In the genomic region with DNA sequence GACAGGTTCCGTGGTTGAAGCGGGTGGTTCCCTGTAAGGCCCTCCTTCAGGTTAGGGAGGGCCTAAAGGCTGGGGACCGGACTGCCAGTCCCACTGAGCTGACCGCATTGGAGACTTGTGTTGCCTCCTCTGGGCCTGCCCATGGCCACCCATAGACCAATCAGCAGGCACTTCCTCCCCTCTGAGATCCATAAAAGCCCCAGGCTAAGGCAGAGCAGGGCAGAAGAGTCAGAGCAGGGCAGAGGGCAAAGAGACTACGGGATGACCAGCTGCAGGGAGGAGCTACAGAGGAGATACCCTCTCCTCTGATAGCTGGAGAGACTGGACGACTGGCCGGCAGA, we compare ENCODE assay signal across 17 cellular contexts.
DNase-seq lines count a peak whose midpoint lies in the region; ATAC-seq and TF ChIP-seq lines count a peak whose summit lies in the region.
"Had no signal": no experiment of that assay in that cellular context is flagged by ENCODE, and none has a peak within 500 bp of the region (broad histone marks: within the 10 kb centered on the region; RNA-seq: fewer than 3 reads in every experiment).

No MANE protein-coding gene starts in this region.

- no peaks in the 10 kb centered on the region for H3K4me1 Mint-ChIP-seq in stimulated activated memory B cell treated with anti-CD40 and anti-IgM and Interleukin-4, amounts not matched to agents 10 μg/mL and 1 μg/mL and 100 μg/mL, for 72 hours
- H3K4me1 Mint-ChIP-seq: CD4-positive, alpha-beta memory T cell had no signal

- CTCF ChIA-PET in HEK293T (lab: Yijun Ruan, JAX): no interaction called here

- POLR2A ChIA-PET in HEK293T (lab: Yijun Ruan, JAX): no interaction called here

- peak; percentile 34 for ATAC-seq in stimulated activated memory B cell treated with anti-CD40 and anti-IgM and Interleukin-4, amounts not matched to agents 10 μg/mL and 1 μg/mL and 100 μg/mL, for 72 hours
- ATAC-seq: K562, Panc1 had no signal

- no peak overlapping the region for H3K27ac Mint-ChIP-seq in stimulated activated memory B cell treated with anti-CD40 and anti-IgM and Interleukin-4, amounts not matched to agents 10 μg/mL and 1 μg/mL and 100 μg/mL, for 72 hours
- H3K27ac Mint-ChIP-seq: HFFc6 had no signal

- peaks cover 9% of the 10 kb centered on the region for H3K9me3 Mint-ChIP-seq in stimulated activated memory B cell treated with anti-CD40 and anti-IgM and Interleukin-4, amounts not matched to agents 10 μg/mL and 1 μg/mL and 100 μg/mL, for 72 hours
- H3K9me3 Mint-ChIP-seq: HFFc6 had no signal

- no peaks in the 10 kb centered on the region for H3K36me3 Mint-ChIP-seq in stimulated activated memory B cell treated with anti-CD40 and anti-IgM and Interleukin-4, amounts not matched to agents 10 μg/mL and 1 μg/mL and 100 μg/mL, for 72 hours
- H3K36me3 Mint-ChIP-seq: CD4-positive, alpha-beta memory T cell had no signal

- TF ChIP-seq CTCF in GM20000 (IDR thresholded peaks at IDR 0.05; ENCODE audit: extremely low read depth, missing control alignments): no peak

- no peak overlapping the region for H3K4me3 Mint-ChIP-seq in stimulated activated memory B cell treated with anti-CD40 and anti-IgM and Interleukin-4, amounts not matched to agents 10 μg/mL and 1 μg/mL and 100 μg/mL, for 72 hours
- H3K4me3 Mint-ChIP-seq: CD4-positive, alpha-beta memory T cell; HFFc6 had no signal

- no peaks in the 10 kb centered on the region for H3K27me3 Mint-ChIP-seq in stimulated activated memory B cell treated with anti-CD40 and anti-IgM and Interleukin-4, amounts not matched to agents 10 μg/mL and 1 μg/mL and 100 μg/mL, for 72 hours
- H3K27me3 Mint-ChIP-seq: CD4-positive, alpha-beta memory T cell had no signal

- DNase-seq in DMS53 treated with DMSO at 0.1 percent for 48 hours (lab: John Stamatoyannopoulos, UW; ENCODE audit: unreplicated experiment) (peak; percentile 85), NCI-H146 (lab: John Stamatoyannopoulos, UW) (peak; percentile 84), SHP77 treated with DMSO at 0.1 percent for 48 hours (lab: John Stamatoyannopoulos, UW) (peak; percentile 99), HEK293T (ENCODE audit: extremely low spot score) (no peak), NCI-H1436 (lab: John Stamatoyannopoulos, UW) (no peak), GM20000 (ENCODE audit: low spot score) (no peak)
- DNase-seq: CD4-positive, alpha-beta memory T cell; DND-41; HFFc6; NCI-H1105; NCI-H187; NCI-H226; NCI-H526; T-helper 2 cell had no signal

TF ChIP-seq in HEK293T, 16 proteins besides CTCF, POLR2A, EP300 and RAD21:
- no peak for TF ChIP-seq FOXK2 (IDR thresholded peaks at IDR 0.05)
- TF ChIP-seq SP1 (IDR thresholded peaks at IDR 0.05): no peak

Comparison
In these comparisons a context has a peak if more than half of its experiments do, and no peak if none do; other contexts are left out.
1. DNase-seq: peak in DMS53 treated with DMSO at 0.1 percent for 48 hours (single experiment), NCI-H146 (single experiment) and SHP77 treated with DMSO at 0.1 percent for 48 hours (single experiment); none in HEK293T (single experiment), NCI-H1436 (single experiment) and GM20000 (single experiment).